9 cellular contexts compared by ENCODE assay signal in genomic region chr1:4375812-4376211, GRCh38.
"Had no signal": no experiment of that assay in that cellular context is flagged by ENCODE, and none has a peak within 500 bp of the region (broad histone marks: within the 10 kb centered on the region; RNA-seq: fewer than 3 reads in every experiment).

No MANE protein-coding gene starts in this region.

- H3K9me3 ChIP-seq: pancreas had no signal

- H3K36me3 ChIP-seq: esophagus muscularis mucosa, pancreas had no signal

- DNase-seq: activated CD4-positive, alpha-beta T cell treated with anti-CD3 and anti-CD28 coated beads for 48 hours; activated CD8-positive, alpha-beta T cell treated with anti-CD3 and anti-CD28 coated beads, Interleukin-2, amount 10 ng/mL, durations not matched to agents 7 days and 5 days; activated naive CD4-positive, alpha-beta T cell treated with anti-CD3 and anti-CD28 coated beads for 36 hours; left ventricle myocardium superior; pancreas; retina; stimulated activated CD4-positive, alpha-beta T cell treated with anti-CD3 and anti-CD28 coated beads, Interleukin-15, amount 100 ng/mL, for 24 hours; stimulated activated CD4-positive, alpha-beta T cell treated with anti-CD3 and anti-CD28 coated beads, Interleukin-4, amount 100 ng/mL, for 24 hours had no signal

- H3K4me3 ChIP-seq: esophagus muscularis mucosa, pancreas had no signal

- H3K4me1 ChIP-seq: esophagus muscularis mucosa, pancreas had no signal

- H3K27me3 ChIP-seq: pancreas had no signal
